In the genomic region with DNA sequence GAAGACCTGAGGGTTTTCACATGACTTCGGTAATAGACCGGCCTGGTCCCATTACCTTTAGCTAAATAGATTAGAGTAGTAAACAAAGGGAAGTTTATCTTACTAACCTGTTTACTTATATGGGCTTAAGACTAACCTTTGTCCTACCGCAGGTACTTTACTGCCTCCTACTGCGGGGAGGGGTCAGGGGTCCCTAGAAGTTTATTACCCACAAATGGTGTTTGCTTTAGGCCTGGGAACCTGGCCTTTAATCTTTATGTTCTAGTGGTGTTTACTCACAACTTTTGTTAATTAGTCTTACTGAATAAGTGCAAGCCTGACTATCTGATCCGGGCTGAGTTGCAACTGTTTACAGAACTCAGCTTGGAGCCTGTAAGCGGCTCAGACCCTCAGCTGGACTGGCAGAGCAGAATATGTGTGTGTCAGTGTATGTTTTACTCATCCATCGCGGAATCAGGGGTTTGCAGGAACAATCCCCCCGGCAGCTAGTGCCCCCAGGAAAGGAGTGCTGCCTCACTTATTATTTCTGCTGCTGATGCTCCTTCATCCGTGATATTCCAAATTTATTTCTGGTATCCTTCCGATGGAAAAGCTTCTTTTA, we compare ENCODE assay signal across 16 cellular contexts.
"Had no signal": no experiment of that assay in that cellular context is flagged by ENCODE, and none has a peak within 500 bp of the region (broad histone marks: within the 10 kb centered on the region; RNA-seq: fewer than 3 reads in every experiment).

No MANE protein-coding gene starts in this region.

- H3K36me3 Mint-ChIP-seq: stimulated activated memory B cell treated with anti-CD40 and anti-IgM and Interleukin-4, amounts not matched to agents 10 μg/mL and 1 μg/mL and 100 μg/mL, for 72 hours had no signal

- H3K27ac Mint-ChIP-seq: activated CD8-positive, alpha-beta T cell treated with anti-CD3 and anti-CD28 coated beads, Interleukin-2, amount 10 ng/mL, durations not matched to agents 7 days and 5 days; activated naive CD8-positive, alpha-beta T cell treated with anti-CD3 and anti-CD28 coated beads, Interleukin-2, amount 50 U/mL, for 24 hours; stimulated activated memory B cell treated with anti-CD40 and anti-IgM and Interleukin-4, amounts not matched to agents 10 μg/mL and 1 μg/mL and 100 μg/mL, for 72 hours; T-helper 1 cell treated with Interleukin-12 subunit alpha and Interleukin-12 subunit beta and Interleukin-4 antibody, amounts not matched to agents 30 μg/mL and 1 μg/mL, for 36 hours had no signal

- H3K9me3 ChIP-seq: ascending aorta, heart left ventricle, right atrium auricular region had no signal

- H3K4me1 Mint-ChIP-seq: activated naive CD8-positive, alpha-beta T cell treated with anti-CD3 and anti-CD28 coated beads, Interleukin-2, amount 50 U/mL, for 24 hours; neural crest cell; stimulated activated memory B cell treated with anti-CD40 and anti-IgM and Interleukin-4, amounts not matched to agents 10 μg/mL and 1 μg/mL and 100 μg/mL, for 72 hours had no signal

- H3K4me1 ChIP-seq: ascending aorta, heart left ventricle, right atrium auricular region, tibial nerve had no signal

- H3K9me3 Mint-ChIP-seq: neural crest cell; T-helper 1 cell treated with Interleukin-12 subunit alpha and Interleukin-12 subunit beta and Interleukin-4 antibody, amounts not matched to agents 30 μg/mL and 1 μg/mL, for 36 hours had no signal

- FAIRE-seq: bronchial epithelial cell, endothelial cell of umbilical vein, keratinocyte had no signal

- H3K27me3 Mint-ChIP-seq: activated naive CD8-positive, alpha-beta T cell treated with anti-CD3 and anti-CD28 coated beads, Interleukin-2, amount 50 U/mL, for 24 hours; stimulated activated memory B cell treated with anti-CD40 and anti-IgM and Interleukin-4, amounts not matched to agents 10 μg/mL and 1 μg/mL and 100 μg/mL, for 72 hours had no signal

- H3K4me3 Mint-ChIP-seq: activated CD8-positive, alpha-beta T cell treated with anti-CD3 and anti-CD28 coated beads, Interleukin-2, amount 10 ng/mL, durations not matched to agents 7 days and 5 days; activated naive CD8-positive, alpha-beta T cell treated with anti-CD3 and anti-CD28 coated beads, Interleukin-2, amount 50 U/mL, for 24 hours; neural crest cell; stimulated activated memory B cell treated with anti-CD40 and anti-IgM and Interleukin-4, amounts not matched to agents 10 μg/mL and 1 μg/mL and 100 μg/mL, for 72 hours; T-helper 1 cell treated with Interleukin-12 subunit alpha and Interleukin-12 subunit beta and Interleukin-4 antibody, amounts not matched to agents 30 μg/mL and 1 μg/mL, for 36 hours had no signal

- DNase-seq: activated CD4-positive, alpha-beta T cell treated with anti-CD3 and anti-CD28 coated beads for 48 hours; activated CD8-positive, alpha-beta memory T cell treated with anti-CD3 and anti-CD28 coated beads, Interleukin-2, amount 50 U/mL, for 48 hours; activated CD8-positive, alpha-beta T cell treated with anti-CD3 and anti-CD28 coated beads, Interleukin-2, amount 10 ng/mL, durations not matched to agents 7 days and 5 days; activated naive CD8-positive, alpha-beta T cell treated with anti-CD3 and anti-CD28 coated beads, Interleukin-2, amount 50 U/mL, for 24 hours; heart left ventricle; left ventricle myocardium superior had no signal

- H3K27ac ChIP-seq: ascending aorta, heart left ventricle, right atrium auricular region, skin epidermis, tibial nerve had no signal

- H3K27me3 ChIP-seq: ascending aorta, heart left ventricle, right atrium auricular region, tibial nerve had no signal

- H3K4me3 ChIP-seq: ascending aorta, heart left ventricle, right atrium auricular region, skin epidermis, tibial nerve had no signal

- H3K36me3 ChIP-seq: ascending aorta, heart left ventricle, right atrium auricular region, tibial nerve had no signal
